Comparison of ENCODE assay signal across 16 cellular contexts in genomic region chr15:89499156-89499555, GRCh38. TPM values are rescaled to one million over a fixed set of nuclear protein-coding genes. Genes with fewer than 3 reads are reported as not detected.
"Had no signal": no experiment of that assay in that cellular context is flagged by ENCODE, and none has a peak within 500 bp of the region (broad histone marks: within the 10 kb centered on the region; RNA-seq: fewer than 3 reads in every experiment).

No MANE protein-coding gene starts in this region.

- ATAC-seq: effector memory CD8-positive, alpha-beta T cell; mucosa of descending colon; natural killer cell had no signal

- H3K27ac ChIP-seq: prostate gland, stomach had no signal

- H3K4me1 ChIP-seq: prostate gland had no signal

- H3K4me3 ChIP-seq: mucosa of descending colon, prostate gland, stomach had no signal

- DNase-seq: activated CD4-positive, alpha-beta T cell treated with anti-CD3 and anti-CD28 coated beads, Interleukin-2, amount 50 U/mL, for 4 hours; activated CD4-positive, CD25-positive, alpha-beta regulatory T cell treated with anti-CD3 and anti-CD28 coated beads, Interleukin-2, amount 50 U/mL, for 72 hours; activated naive CD4-positive, alpha-beta T cell treated with anti-CD3 and anti-CD28 coated beads for 36 hours; effector memory CD8-positive, alpha-beta T cell; erythroblast; glutamatergic neuron; left cardiac atrium; mammary epithelial cell; mucosa of descending colon; natural killer cell; nucleus accumbens; stimulated activated CD4-positive, alpha-beta T cell treated with anti-CD3 and anti-CD28 coated beads, Interleukin-4, amount 100 ng/mL, for 24 hours; stomach had no signal

- H3K36me3 ChIP-seq: prostate gland, stomach had no signal

- H3K9me3 ChIP-seq: mucosa of descending colon, prostate gland had no signal

RNA-seq across cellular contexts. Expression of gene RHCG, which starts 2.8 kb away (rescaled TPM):
- total RNA-seq: activated naive CD4-positive, alpha-beta T cell treated with anti-CD3 and anti-CD28 coated beads for 36 hours; activated T-helper 1 cell treated with anti-CD3 and anti-CD28 coated beads, Interleukin-12 subunit alpha, Interleukin-12 subunit beta, Interleukin-2, Interleukin-4 antibody, amounts not matched to agents 30 ng/mL and 10 ng/mL and 1 ng/mL, durations not matched to agents 14 hours and 24 hours and 36 hours; natural killer cell; T-helper 2 cell treated with Interferon-gamma antibody and Interleukin-4, amounts not matched to agents 100 ng/mL and 5 ng/mL, for 36 hours had no signal
